ENCODE assay signal across 1 cellular context in the genomic region with DNA sequence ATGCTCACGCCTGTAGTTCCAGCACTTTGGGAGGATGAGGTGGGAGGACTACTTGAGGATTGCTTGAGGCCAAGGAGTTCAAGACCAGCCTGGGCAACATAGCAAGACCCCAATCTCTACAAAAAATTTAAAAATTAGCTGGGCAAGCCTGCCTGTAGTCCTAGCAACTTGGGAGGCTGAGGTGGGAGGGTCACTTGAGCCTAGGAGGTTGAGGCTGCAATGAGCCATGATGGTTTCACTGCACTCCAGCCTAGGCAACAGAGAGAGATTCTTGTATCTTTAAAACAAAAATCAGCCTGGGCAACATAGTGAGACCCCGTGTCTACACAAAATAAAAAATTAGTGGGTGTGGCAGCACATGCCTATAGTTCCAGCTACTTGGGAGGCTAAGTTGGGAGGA.
TF ChIP-seq lines count a peak whose summit lies in the region.

No MANE protein-coding gene starts in this region.

TF ChIP-seq in GM23338, 12 proteins besides CTCF, POLR2A, EP300 and RAD21:
- TF ChIP-seq, protein P1, sequence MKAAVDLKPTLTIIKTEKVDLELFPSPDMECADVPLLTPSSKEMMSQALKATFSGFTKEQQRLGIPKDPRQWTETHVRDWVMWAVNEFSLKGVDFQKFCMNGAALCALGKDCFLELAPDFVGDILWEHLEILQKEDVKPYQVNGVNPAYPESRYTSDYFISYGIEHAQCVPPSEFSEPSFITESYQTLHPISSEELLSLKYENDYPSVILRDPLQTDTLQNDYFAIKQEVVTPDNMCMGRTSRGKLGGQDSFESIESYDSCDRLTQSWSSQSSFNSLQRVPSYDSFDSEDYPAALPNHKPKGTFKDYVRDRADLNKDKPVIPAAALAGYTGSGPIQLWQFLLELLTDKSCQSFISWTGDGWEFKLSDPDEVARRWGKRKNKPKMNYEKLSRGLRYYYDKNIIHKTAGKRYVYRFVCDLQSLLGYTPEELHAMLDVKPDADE (IDR thresholded peaks at IDR 0.05): no peak
- TF ChIP-seq STAT1 (IDR thresholded peaks at IDR 0.05; ENCODE audit: unreplicated experiment) (no peak), NANOG (IDR thresholded peaks at IDR 0.05; ENCODE audit: borderline replicate concordance) (no peak), POLR2AphosphoS5 (IDR thresholded peaks at IDR 0.05; ENCODE audit: low read depth) (no peak), ZNF331 (CRISPR knock-in tag; IDR thresholded peaks at IDR 0.05; ENCODE audit: low read depth) (no peak), ZNF114 (CRISPR knock-in tag; IDR thresholded peaks at IDR 0.05) (no peak), JUNB (IDR thresholded peaks at IDR 0.05; ENCODE audit: unreplicated experiment) (no peak), EZH2phosphoT487 (IDR thresholded peaks at IDR 0.05; ENCODE audit: unreplicated experiment) (no peak), EZH2 (IDR thresholded peaks at IDR 0.05; ENCODE audit: low read depth, unreplicated experiment) (no peak), CREB1 (CRISPR knock-in tag; IDR thresholded peaks at IDR 0.05; ENCODE audit: low read depth) (no peak)
- TF ChIP-seq, protein P2, sequence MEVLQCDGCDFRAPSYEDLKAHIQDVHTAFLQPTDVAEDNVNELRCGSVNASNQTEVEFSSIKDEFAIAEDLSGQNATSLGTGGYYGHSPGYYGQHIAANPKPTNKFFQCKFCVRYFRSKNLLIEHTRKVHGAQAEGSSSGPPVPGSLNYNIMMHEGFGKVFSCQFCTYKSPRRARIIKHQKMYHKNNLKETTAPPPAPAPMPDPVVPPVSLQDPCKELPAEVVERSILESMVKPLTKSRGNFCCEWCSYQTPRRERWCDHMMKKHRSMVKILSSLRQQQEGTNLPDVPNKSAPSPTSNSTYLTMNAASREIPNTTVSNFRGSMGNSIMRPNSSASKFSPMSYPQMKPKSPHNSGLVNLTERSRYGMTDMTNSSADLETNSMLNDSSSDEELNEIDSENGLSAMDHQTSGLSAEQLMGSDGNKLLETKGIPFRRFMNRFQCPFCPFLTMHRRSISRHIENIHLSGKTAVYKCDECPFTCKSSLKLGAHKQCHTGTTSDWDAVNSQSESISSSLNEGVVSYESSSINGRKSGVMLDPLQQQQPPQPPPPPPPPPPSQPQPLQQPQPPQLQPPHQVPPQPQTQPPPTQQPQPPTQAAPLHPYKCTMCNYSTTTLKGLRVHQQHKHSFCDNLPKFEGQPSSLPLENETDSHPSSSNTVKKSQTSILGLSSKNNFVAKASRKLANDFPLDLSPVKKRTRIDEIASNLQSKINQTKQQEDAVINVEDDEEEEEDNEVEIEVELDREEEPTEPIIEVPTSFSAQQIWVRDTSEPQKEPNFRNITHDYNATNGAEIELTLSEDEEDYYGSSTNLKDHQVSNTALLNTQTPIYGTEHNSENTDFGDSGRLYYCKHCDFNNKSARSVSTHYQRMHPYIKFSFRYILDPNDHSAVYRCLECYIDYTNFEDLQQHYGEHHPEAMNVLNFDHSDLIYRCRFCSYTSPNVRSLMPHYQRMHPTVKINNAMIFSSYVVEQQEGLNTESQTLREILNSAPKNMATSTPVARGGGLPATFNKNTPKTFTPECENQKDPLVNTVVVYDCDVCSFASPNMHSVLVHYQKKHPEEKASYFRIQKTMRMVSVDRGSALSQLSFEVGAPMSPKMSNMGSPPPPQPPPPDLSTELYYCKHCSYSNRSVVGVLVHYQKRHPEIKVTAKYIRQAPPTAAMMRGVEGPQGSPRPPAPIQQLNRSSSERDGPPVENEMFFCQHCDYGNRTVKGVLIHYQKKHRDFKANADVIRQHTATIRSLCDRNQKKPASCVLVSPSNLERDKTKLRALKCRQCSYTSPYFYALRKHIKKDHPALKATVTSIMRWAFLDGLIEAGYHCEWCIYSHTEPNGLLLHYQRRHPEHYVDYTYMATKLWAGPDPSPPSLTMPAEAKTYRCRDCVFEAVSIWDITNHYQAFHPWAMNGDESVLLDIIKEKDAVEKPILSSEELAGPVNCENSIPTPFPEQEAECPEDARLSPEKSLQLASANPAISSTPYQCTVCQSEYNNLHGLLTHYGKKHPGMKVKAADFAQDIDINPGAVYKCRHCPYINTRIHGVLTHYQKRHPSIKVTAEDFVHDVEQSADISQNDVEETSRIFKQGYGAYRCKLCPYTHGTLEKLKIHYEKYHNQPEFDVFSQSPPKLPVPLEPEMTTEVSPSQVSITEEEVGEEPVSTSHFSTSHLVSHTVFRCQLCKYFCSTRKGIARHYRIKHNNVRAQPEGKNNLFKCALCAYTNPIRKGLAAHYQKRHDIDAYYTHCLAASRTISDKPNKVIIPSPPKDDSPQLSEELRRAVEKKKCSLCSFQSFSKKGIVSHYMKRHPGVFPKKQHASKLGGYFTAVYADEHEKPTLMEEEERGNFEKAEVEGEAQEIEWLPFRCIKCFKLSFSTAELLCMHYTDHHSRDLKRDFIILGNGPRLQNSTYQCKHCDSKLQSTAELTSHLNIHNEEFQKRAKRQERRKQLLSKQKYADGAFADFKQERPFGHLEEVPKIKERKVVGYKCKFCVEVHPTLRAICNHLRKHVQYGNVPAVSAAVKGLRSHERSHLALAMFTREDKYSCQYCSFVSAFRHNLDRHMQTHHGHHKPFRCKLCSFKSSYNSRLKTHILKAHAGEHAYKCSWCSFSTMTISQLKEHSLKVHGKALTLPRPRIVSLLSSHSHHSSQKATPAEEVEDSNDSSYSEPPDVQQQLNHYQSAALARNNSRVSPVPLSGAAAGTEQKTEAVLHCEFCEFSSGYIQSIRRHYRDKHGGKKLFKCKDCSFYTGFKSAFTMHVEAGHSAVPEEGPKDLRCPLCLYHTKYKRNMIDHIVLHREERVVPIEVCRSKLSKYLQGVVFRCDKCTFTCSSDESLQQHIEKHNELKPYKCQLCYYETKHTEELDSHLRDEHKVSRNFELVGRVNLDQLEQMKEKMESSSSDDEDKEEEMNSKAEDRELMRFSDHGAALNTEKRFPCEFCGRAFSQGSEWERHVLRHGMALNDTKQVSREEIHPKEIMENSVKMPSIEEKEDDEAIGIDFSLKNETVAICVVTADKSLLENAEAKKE (CRISPR knock-in tag; IDR thresholded peaks at IDR 0.05): no peak
- TF ChIP-seq, protein P3, sequence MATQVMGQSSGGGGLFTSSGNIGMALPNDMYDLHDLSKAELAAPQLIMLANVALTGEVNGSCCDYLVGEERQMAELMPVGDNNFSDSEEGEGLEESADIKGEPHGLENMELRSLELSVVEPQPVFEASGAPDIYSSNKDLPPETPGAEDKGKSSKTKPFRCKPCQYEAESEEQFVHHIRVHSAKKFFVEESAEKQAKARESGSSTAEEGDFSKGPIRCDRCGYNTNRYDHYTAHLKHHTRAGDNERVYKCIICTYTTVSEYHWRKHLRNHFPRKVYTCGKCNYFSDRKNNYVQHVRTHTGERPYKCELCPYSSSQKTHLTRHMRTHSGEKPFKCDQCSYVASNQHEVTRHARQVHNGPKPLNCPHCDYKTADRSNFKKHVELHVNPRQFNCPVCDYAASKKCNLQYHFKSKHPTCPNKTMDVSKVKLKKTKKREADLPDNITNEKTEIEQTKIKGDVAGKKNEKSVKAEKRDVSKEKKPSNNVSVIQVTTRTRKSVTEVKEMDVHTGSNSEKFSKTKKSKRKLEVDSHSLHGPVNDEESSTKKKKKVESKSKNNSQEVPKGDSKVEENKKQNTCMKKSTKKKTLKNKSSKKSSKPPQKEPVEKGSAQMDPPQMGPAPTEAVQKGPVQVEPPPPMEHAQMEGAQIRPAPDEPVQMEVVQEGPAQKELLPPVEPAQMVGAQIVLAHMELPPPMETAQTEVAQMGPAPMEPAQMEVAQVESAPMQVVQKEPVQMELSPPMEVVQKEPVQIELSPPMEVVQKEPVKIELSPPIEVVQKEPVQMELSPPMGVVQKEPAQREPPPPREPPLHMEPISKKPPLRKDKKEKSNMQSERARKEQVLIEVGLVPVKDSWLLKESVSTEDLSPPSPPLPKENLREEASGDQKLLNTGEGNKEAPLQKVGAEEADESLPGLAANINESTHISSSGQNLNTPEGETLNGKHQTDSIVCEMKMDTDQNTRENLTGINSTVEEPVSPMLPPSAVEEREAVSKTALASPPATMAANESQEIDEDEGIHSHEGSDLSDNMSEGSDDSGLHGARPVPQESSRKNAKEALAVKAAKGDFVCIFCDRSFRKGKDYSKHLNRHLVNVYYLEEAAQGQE (IDR thresholded peaks at IDR 0.05; ENCODE audit: unreplicated experiment): no peak
TF ChIP-seq in GM23338: peak in this region for 0.
